ENCODE assay signal across 30 cellular contexts in genomic region chr15:40114218-40114617, GRCh38. TPM values are rescaled to one million over a fixed set of nuclear protein-coding genes. Genes with fewer than 3 reads are reported as not detected.
A peak's percentile ranks its signal among the peaks of the same experiment; 100 is the strongest.
DNase-seq lines count a peak whose midpoint lies in the region; ATAC-seq and TF ChIP-seq lines count a peak whose summit lies in the region.
"Had no signal": no experiment of that assay in that cellular context is flagged by ENCODE, and none has a peak within 500 bp of the region (broad histone marks: within the 10 kb centered on the region; RNA-seq: fewer than 3 reads in every experiment).

No MANE protein-coding gene starts in this region.

- intact Hi-C loops in activated CD8-positive, alpha-beta T cell treated with anti-CD3 and anti-CD28 coated beads for 36 hours (cut with micrococcal nuclease), result no loop called here
- intact Hi-C loops in activated T-helper 1 cell treated with anti-CD3 and anti-CD28 coated beads, Interleukin-12 subunit alpha, Interleukin-12 subunit beta, Interleukin-2, Interleukin-4 antibody, amounts not matched to agents 30 ng/mL and 10 ng/mL and 1 ng/mL, durations not matched to agents 14 hours and 24 hours and 36 hours (cut with micrococcal nuclease), result no loop called here

- POLR2A ChIA-PET in activated CD8-positive, alpha-beta T cell treated with anti-CD3 and anti-CD28 coated beads, Interleukin-2, amount 10 ng/mL, durations not matched to agents 7 days and 5 days (lab: Charles Lee), result interaction anchor here (0.7 to 2.0 kb wide), 3 partner anchors 7 to 46 kb away, joined by 3 to 7 read pairs (median 3); partner anchors contain the start of gene BUB1B
- POLR2A ChIA-PET in activated CD8-positive, alpha-beta T cell treated with anti-CD3 and anti-CD28 coated beads for 36 hours (lab: Charles Lee), result interaction anchor here (1.3 to 2.9 kb wide), 3 partner anchors 11 to 48 kb away, joined by 3 to 13 read pairs (median 4); no protein-coding TSS in a partner anchor

- H3K27ac ChIP-seq in brain microvascular endothelial cell, result no peak overlapping the region
- H3K27ac ChIP-seq: esophagus muscularis mucosa, testis, uterus, VCaP had no signal

- peaks cover 39% of the 10 kb centered on the region for H3K4me1 Mint-ChIP-seq in activated CD8-positive, alpha-beta T cell treated with anti-CD3 and anti-CD28 coated beads, Interleukin-2, amount 10 ng/mL, durations not matched to agents 7 days and 5 days (ENCODE audit: low read depth)
- peaks cover 16% of the 10 kb centered on the region for H3K4me1 Mint-ChIP-seq in activated CD8-positive, alpha-beta T cell treated with anti-CD3 and anti-CD28 coated beads for 36 hours (ENCODE audit: low read depth)
- H3K4me1 Mint-ChIP-seq in IgD-negative memory B cell, result peaks cover 10 to 19% (median 14%) of the 10 kb centered on the region in 3 donors
- peaks cover 26% of the 10 kb centered on the region for H3K4me1 Mint-ChIP-seq in activated T-helper 1 cell treated with anti-CD3 and anti-CD28 coated beads, Interleukin-12 subunit alpha, Interleukin-12 subunit beta, Interleukin-2, Interleukin-4 antibody, amounts not matched to agents 30 ng/mL and 10 ng/mL and 1 ng/mL, durations not matched to agents 14 hours and 24 hours and 36 hours (ENCODE audit: low read depth)
- peaks cover 42% of the 10 kb centered on the region for H3K4me1 Mint-ChIP-seq in stimulated activated memory B cell treated with anti-CD40 and anti-IgM and Interleukin-4, amounts not matched to agents 10 μg/mL and 1 μg/mL and 100 μg/mL, for 72 hours

- ATAC-seq in activated CD8-positive, alpha-beta T cell treated with anti-CD3 and anti-CD28 coated beads, Interleukin-2, amount 10 ng/mL, durations not matched to agents 7 days and 5 days, result no peak
- ATAC-seq in activated CD8-positive, alpha-beta T cell treated with anti-CD3 and anti-CD28 coated beads for 36 hours, result no peak
- ATAC-seq in stimulated activated memory B cell treated with anti-CD40 and anti-IgM and Interleukin-4, amounts not matched to agents 10 μg/mL and 1 μg/mL and 100 μg/mL, for 72 hours, result no peak
- ATAC-seq: left lobe of liver; right cardiac atrium; stimulated activated naive CD8-positive, alpha-beta T cell treated with anti-CD3 and anti-CD28 coated beads, Interleukin-15, Interleukin-2, amounts not matched to agents 100 U/mL and 50 U/mL, for 24 hours had no signal

- no peak overlapping the region for H3K4me3 Mint-ChIP-seq in activated CD8-positive, alpha-beta T cell treated with anti-CD3 and anti-CD28 coated beads, Interleukin-2, amount 10 ng/mL, durations not matched to agents 7 days and 5 days
- H3K4me3 Mint-ChIP-seq in activated CD8-positive, alpha-beta T cell treated with anti-CD3 and anti-CD28 coated beads for 36 hours, result no peak overlapping the region
- no peak overlapping the region for H3K4me3 Mint-ChIP-seq in IgD-negative memory B cell
- H3K4me3 Mint-ChIP-seq in activated T-helper 1 cell treated with anti-CD3 and anti-CD28 coated beads, Interleukin-12 subunit alpha, Interleukin-12 subunit beta, Interleukin-2, Interleukin-4 antibody, amounts not matched to agents 30 ng/mL and 10 ng/mL and 1 ng/mL, durations not matched to agents 14 hours and 24 hours and 36 hours, result no peak overlapping the region
- H3K4me3 Mint-ChIP-seq in stimulated activated memory B cell treated with anti-CD40 and anti-IgM and Interleukin-4, amounts not matched to agents 10 μg/mL and 1 μg/mL and 100 μg/mL, for 72 hours, result no peak overlapping the region
- H3K4me3 Mint-ChIP-seq: CD4-positive, alpha-beta memory T cell; central memory CD8-positive, alpha-beta T cell; neural crest cell had no signal

- in situ Hi-C loops in brain microvascular endothelial cell (cut with HindIII; ENCODE audit: low pct_ligation_motif_present, low sequenced_read_pairs), result no loop called here

- peaks cover 14% of the 10 kb centered on the region for H3K27me3 Mint-ChIP-seq in activated CD8-positive, alpha-beta T cell treated with anti-CD3 and anti-CD28 coated beads, Interleukin-2, amount 10 ng/mL, durations not matched to agents 7 days and 5 days (ENCODE audit: low read depth)
- H3K27me3 Mint-ChIP-seq in activated CD8-positive, alpha-beta T cell treated with anti-CD3 and anti-CD28 coated beads for 36 hours, result peaks cover 9% of the 10 kb centered on the region
- H3K27me3 Mint-ChIP-seq in IgD-negative memory B cell, result peaks cover 1% of the 10 kb centered on the region
- peaks cover 16% of the 10 kb centered on the region for H3K27me3 Mint-ChIP-seq in activated T-helper 1 cell treated with anti-CD3 and anti-CD28 coated beads, Interleukin-12 subunit alpha, Interleukin-12 subunit beta, Interleukin-2, Interleukin-4 antibody, amounts not matched to agents 30 ng/mL and 10 ng/mL and 1 ng/mL, durations not matched to agents 14 hours and 24 hours and 36 hours (ENCODE audit: insufficient read depth)
- H3K27me3 Mint-ChIP-seq in stimulated activated memory B cell treated with anti-CD40 and anti-IgM and Interleukin-4, amounts not matched to agents 10 μg/mL and 1 μg/mL and 100 μg/mL, for 72 hours, result no peaks in the 10 kb centered on the region

- no peaks in the 10 kb centered on the region for H3K36me3 ChIP-seq in brain microvascular endothelial cell (replicated peaks)
- H3K36me3 ChIP-seq: esophagus muscularis mucosa, uterus had no signal

- H3K27me3 ChIP-seq in brain microvascular endothelial cell (replicated peaks), result peaks cover 2% of the 10 kb centered on the region
- H3K27me3 ChIP-seq: esophagus muscularis mucosa, testis, uterus had no signal

- peak overlapping the region; percentile 37 for H3K27ac Mint-ChIP-seq in activated CD8-positive, alpha-beta T cell treated with anti-CD3 and anti-CD28 coated beads, Interleukin-2, amount 10 ng/mL, durations not matched to agents 7 days and 5 days
- no peak overlapping the region for H3K27ac Mint-ChIP-seq in activated CD8-positive, alpha-beta T cell treated with anti-CD3 and anti-CD28 coated beads for 36 hours
- H3K27ac Mint-ChIP-seq in IgD-negative memory B cell, result peak overlapping the region in 2 of 3 donors; percentile 35 to 46
- peak overlapping the region; percentile 62 for H3K27ac Mint-ChIP-seq in activated T-helper 1 cell treated with anti-CD3 and anti-CD28 coated beads, Interleukin-12 subunit alpha, Interleukin-12 subunit beta, Interleukin-2, Interleukin-4 antibody, amounts not matched to agents 30 ng/mL and 10 ng/mL and 1 ng/mL, durations not matched to agents 14 hours and 24 hours and 36 hours
- H3K27ac Mint-ChIP-seq in stimulated activated memory B cell treated with anti-CD40 and anti-IgM and Interleukin-4, amounts not matched to agents 10 μg/mL and 1 μg/mL and 100 μg/mL, for 72 hours, result peak overlapping the region; percentile 59
- H3K27ac Mint-ChIP-seq: CD4-positive, alpha-beta memory T cell had no signal

- H3K9me3 Mint-ChIP-seq in activated CD8-positive, alpha-beta T cell treated with anti-CD3 and anti-CD28 coated beads, Interleukin-2, amount 10 ng/mL, durations not matched to agents 7 days and 5 days (ENCODE audit: insufficient read depth), result no peaks in the 10 kb centered on the region
- no peaks in the 10 kb centered on the region for H3K9me3 Mint-ChIP-seq in activated CD8-positive, alpha-beta T cell treated with anti-CD3 and anti-CD28 coated beads for 36 hours
- H3K9me3 Mint-ChIP-seq in IgD-negative memory B cell, result no peaks in the 10 kb centered on the region
- no peaks in the 10 kb centered on the region for H3K9me3 Mint-ChIP-seq in activated T-helper 1 cell treated with anti-CD3 and anti-CD28 coated beads, Interleukin-12 subunit alpha, Interleukin-12 subunit beta, Interleukin-2, Interleukin-4 antibody, amounts not matched to agents 30 ng/mL and 10 ng/mL and 1 ng/mL, durations not matched to agents 14 hours and 24 hours and 36 hours
- no peaks in the 10 kb centered on the region for H3K9me3 Mint-ChIP-seq in stimulated activated memory B cell treated with anti-CD40 and anti-IgM and Interleukin-4, amounts not matched to agents 10 μg/mL and 1 μg/mL and 100 μg/mL, for 72 hours
- H3K9me3 Mint-ChIP-seq: central memory CD8-positive, alpha-beta T cell; neural crest cell had no signal

- no peak for TF ChIP-seq CTCF in activated CD8-positive, alpha-beta T cell treated with anti-CD3 and anti-CD28 coated beads for 36 hours (IDR thresholded peaks at IDR 0.05)
- TF ChIP-seq CTCF in brain microvascular endothelial cell (IDR thresholded peaks at IDR 0.05; ENCODE audit: low read depth, low read length, missing control alignments), result no peak

- H3K36me3 Mint-ChIP-seq in activated CD8-positive, alpha-beta T cell treated with anti-CD3 and anti-CD28 coated beads, Interleukin-2, amount 10 ng/mL, durations not matched to agents 7 days and 5 days (ENCODE audit: low read depth), result peaks cover 2% of the 10 kb centered on the region
- no peaks in the 10 kb centered on the region for H3K36me3 Mint-ChIP-seq in activated CD8-positive, alpha-beta T cell treated with anti-CD3 and anti-CD28 coated beads for 36 hours (ENCODE audit: low read depth)
- no peaks in the 10 kb centered on the region for H3K36me3 Mint-ChIP-seq in IgD-negative memory B cell
- peaks cover 2% of the 10 kb centered on the region for H3K36me3 Mint-ChIP-seq in activated T-helper 1 cell treated with anti-CD3 and anti-CD28 coated beads, Interleukin-12 subunit alpha, Interleukin-12 subunit beta, Interleukin-2, Interleukin-4 antibody, amounts not matched to agents 30 ng/mL and 10 ng/mL and 1 ng/mL, durations not matched to agents 14 hours and 24 hours and 36 hours (ENCODE audit: low read depth)
- H3K36me3 Mint-ChIP-seq in stimulated activated memory B cell treated with anti-CD40 and anti-IgM and Interleukin-4, amounts not matched to agents 10 μg/mL and 1 μg/mL and 100 μg/mL, for 72 hours, result no peaks in the 10 kb centered on the region
- H3K36me3 Mint-ChIP-seq: CD4-positive, alpha-beta memory T cell had no signal

- H3K4me3 ChIP-seq in brain microvascular endothelial cell (ENCODE audit: low read depth, low read length), result no peak overlapping the region
- H3K4me3 ChIP-seq: esophagus muscularis mucosa, smooth muscle cell, testis, uterus had no signal

- CTCF ChIA-PET in activated CD8-positive, alpha-beta T cell treated with anti-CD3 and anti-CD28 coated beads, Interleukin-2, amount 10 ng/mL, durations not matched to agents 7 days and 5 days (lab: Charles Lee), result interaction anchor here (0.6 to 23.5 kb wide), 7 partner anchors 11 to 249 kb away, joined by 3 to 387 read pairs (median 4); no protein-coding TSS in a partner anchor
- CTCF ChIA-PET in activated CD8-positive, alpha-beta T cell treated with anti-CD3 and anti-CD28 coated beads for 36 hours (lab: Charles Lee), result interaction anchor here (0.9 to 6.9 kb wide), 9 partner anchors 9 to 169 kb away, joined by 3 to 99 read pairs (median 4); partner anchors contain the start of gene ANKRD63

- no peak for DNase-seq in activated CD8-positive, alpha-beta T cell treated with anti-CD3 and anti-CD28 coated beads, Interleukin-2, amount 10 ng/mL, durations not matched to agents 7 days and 5 days
- no peak for DNase-seq in activated CD8-positive, alpha-beta T cell treated with anti-CD3 and anti-CD28 coated beads for 36 hours
- no peak for DNase-seq in activated T-helper 1 cell treated with anti-CD3 and anti-CD28 coated beads, Interleukin-12 subunit alpha, Interleukin-12 subunit beta, Interleukin-2, Interleukin-4 antibody, amounts not matched to agents 30 ng/mL and 10 ng/mL and 1 ng/mL, durations not matched to agents 14 hours and 24 hours and 36 hours (ENCODE audit: low spot score)
- DNase-seq in brain microvascular endothelial cell, result no peak
- no peak for DNase-seq in SK-N-DZ (ENCODE audit: low spot score)
- DNase-seq in NOMO-1 treated with DMSO at 0.1 percent for 48 hours (lab: John Stamatoyannopoulos, UW; ENCODE audit: unreplicated experiment), result no peak
- DNase-seq: activated CD4-positive, alpha-beta T cell treated with anti-CD3 and anti-CD28 coated beads for 48 hours; activated gamma-delta T cell treated with Interleukin-2 at 50 U/mL for 16 hours; CD4-positive, alpha-beta memory T cell; dermis blood vessel endothelial cell; foreskin fibroblast; head of caudate nucleus; IMR-90; NCI-H1048; NCI-H1694 treated with DMSO at 0.1 percent for 48 hours; NCI-H526 treated with DMSO at 0.1 percent for 48 hours; right cardiac atrium; SIG-M5; stimulated activated naive CD8-positive, alpha-beta T cell treated with anti-CD3 and anti-CD28 coated beads, Interleukin-15, Interleukin-2, amounts not matched to agents 100 U/mL and 50 U/mL, for 24 hours; SW 1271; testis; uterus had no signal

RNA-seq across cellular contexts. Expression of gene BMF, which starts 5.5 kb away (rescaled TPM):
- 1 to 10 TPM; 2.2 to 4.0 TPM for total RNA-seq in activated CD8-positive, alpha-beta T cell treated with anti-CD3 and anti-CD28 coated beads, Interleukin-2, amount 10 ng/mL, durations not matched to agents 7 days and 5 days
- total RNA-seq in activated CD8-positive, alpha-beta T cell treated with anti-CD3 and anti-CD28 coated beads for 36 hours, result 1 to 10 TPM; 4.2 to 4.3 TPM
- polyA plus RNA-seq in IgD-negative memory B cell, result 5.8 TPM
- total RNA-seq in activated T-helper 1 cell treated with anti-CD3 and anti-CD28 coated beads, Interleukin-12 subunit alpha, Interleukin-12 subunit beta, Interleukin-2, Interleukin-4 antibody, amounts not matched to agents 30 ng/mL and 10 ng/mL and 1 ng/mL, durations not matched to agents 14 hours and 24 hours and 36 hours, result 10.1 and 16.5 TPM in 2 replicates
- polyA plus RNA-seq in SK-N-DZ (2014; cell fraction: cytosol; rRNA removed), result 9.4 and 12.3 TPM in 2 replicates
- polyA plus RNA-seq in SK-N-DZ (2014; cell fraction: nucleus; rRNA removed), result 6.8 and 12.3 TPM in 2 replicates

RNA-seq across cellular contexts. Expression of gene BUB1B, which starts 46.7 kb away (rescaled TPM):
- total RNA-seq in activated CD8-positive, alpha-beta T cell treated with anti-CD3 and anti-CD28 coated beads, Interleukin-2, amount 10 ng/mL, durations not matched to agents 7 days and 5 days, result 10 to 100 TPM; 91.9 to 94.9 TPM
- 10 to 100 TPM; 79.6 to 82.5 TPM for total RNA-seq in activated CD8-positive, alpha-beta T cell treated with anti-CD3 and anti-CD28 coated beads for 36 hours
- polyA plus RNA-seq in IgD-negative memory B cell, result 0.55 TPM
- 71.0 and 76.1 TPM in 2 replicates for total RNA-seq in activated T-helper 1 cell treated with anti-CD3 and anti-CD28 coated beads, Interleukin-12 subunit alpha, Interleukin-12 subunit beta, Interleukin-2, Interleukin-4 antibody, amounts not matched to agents 30 ng/mL and 10 ng/mL and 1 ng/mL, durations not matched to agents 14 hours and 24 hours and 36 hours
- polyA plus RNA-seq in SK-N-DZ (2014; cell fraction: cytosol; rRNA removed), result 89.7 and 93.3 TPM in 2 replicates
- 216 and 329 TPM in 2 replicates for polyA plus RNA-seq in SK-N-DZ (2014; cell fraction: nucleus; rRNA removed)
